ENCODE assay signal across 8 cellular contexts in genomic region chr2:25618676-25619075, GRCh38. TPM values are rescaled to one million over a fixed set of nuclear protein-coding genes. Genes with fewer than 3 reads are reported as not detected.
DNase-seq lines count a peak whose midpoint lies in the region; ATAC-seq and TF ChIP-seq lines count a peak whose summit lies in the region.

No MANE protein-coding gene starts in this region.

- H3K9me3 ChIP-seq in mucosa of descending colon, result no peaks in the 10 kb centered on the region

- peak; percentile 98 for ATAC-seq in mucosa of descending colon
- ATAC-seq in HG03571 (IDR thresholded peaks at IDR 0.05; ENCODE audit: unreplicated experiment), result no peak

- peaks cover 13% of the 10 kb centered on the region for H3K4me1 ChIP-seq in mucosa of descending colon (ENCODE audit: low read depth)

- H3K4me3 ChIP-seq in brain microvascular endothelial cell (ENCODE audit: low read depth, low read length), result no peak overlapping the region
- no peak overlapping the region for H3K4me3 ChIP-seq in mucosa of descending colon

- peak overlapping the region; percentile 89 for H3K27ac ChIP-seq in brain microvascular endothelial cell

- H3K27me3 ChIP-seq in brain microvascular endothelial cell (replicated peaks), result no peaks in the 10 kb centered on the region

- H3K36me3 ChIP-seq in brain microvascular endothelial cell (replicated peaks) (no peaks in the 10 kb centered on the region), mucosa of descending colon (ENCODE audit: low read depth) (no peaks in the 10 kb centered on the region)

- intact Hi-C loops in mucosa of descending colon (cut with DNase I, micrococcal nuclease), result no loop called here

- DNase-seq in COR-L47 (lab: John Stamatoyannopoulos, UW) (peak; percentile 88), NCI-H1436 (lab: John Stamatoyannopoulos, UW) (peak; percentile 50), brain microvascular endothelial cell (peak; percentile 71), mucosa of descending colon (peak in 1 of 3 donors; percentile 9), NCI-H524 treated with DMSO at 0.1 percent for 48 hours (lab: John Stamatoyannopoulos, UW) (no peak), cerebellum (ENCODE audit: low spot score) (no peak)
- no peak for DNase-seq in stimulated activated CD4-positive, alpha-beta T cell treated with anti-CD3 and anti-CD28 coated beads, Interleukin-4, amount 100 ng/mL, for 4 hours

- TF ChIP-seq CTCF in brain microvascular endothelial cell (IDR thresholded peaks at IDR 0.05; ENCODE audit: low read depth, low read length, missing control alignments) (no peak), mucosa of descending colon (IDR thresholded peaks at IDR 0.05) (no peak)

- in situ Hi-C loops in brain microvascular endothelial cell (cut with HindIII; ENCODE audit: low pct_ligation_motif_present, low sequenced_read_pairs), result no loop called here

RNA-seq across cellular contexts. Expression of gene DTNB, which starts 54.7 kb away (rescaled TPM):
- total RNA-seq in mucosa of descending colon (1 to 10 TPM; 4.8 to 8.8 (median 7.2) TPM), cerebellum (39.9 TPM)

Comparison
In these comparisons a context has a peak if more than half of its experiments do, and no peak if none do; other contexts are left out.
1. DNase-seq: peak in COR-L47 (single experiment), NCI-H1436 (single experiment) and brain microvascular endothelial cell (single experiment); none in NCI-H524 treated with DMSO at 0.1 percent for 48 hours (single experiment), stimulated activated CD4-positive, alpha-beta T cell treated with anti-CD3 and anti-CD28 coated beads, Interleukin-4, amount 100 ng/mL, for 4 hours (0 of 2) and cerebellum (single experiment).